In genomic region chr14:30420489-30420888, GRCh38 we compare ENCODE assay signal across 23 cellular contexts.
DNase-seq lines count a peak whose midpoint lies in the region; ATAC-seq, FAIRE-seq and TF ChIP-seq lines count a peak whose summit lies in the region.
"Had no signal": no experiment of that assay in that cellular context is flagged by ENCODE, and none has a peak within 500 bp of the region (broad histone marks: within the 10 kb centered on the region; RNA-seq: fewer than 3 reads in every experiment).

No MANE protein-coding gene starts in this region.

- intact Hi-C loops in sciatic nerve (cut with DNase I), result no loop called here

- peaks cover 0 to 12% (median 4%) of the 10 kb centered on the region in 3 donors for H3K4me1 ChIP-seq in gastroesophageal sphincter
- H3K4me1 ChIP-seq: BE2C, BLaER1 had no signal

- FAIRE-seq in GM12891 (lab: Jason Lieb, UNC), result no peak
- FAIRE-seq: A204.1, D721Med, G401.6, GM12892, GM18507 had no signal

- TF ChIP-seq EP300 in gastroesophageal sphincter (IDR thresholded peaks at IDR 0.05), result no peak

- no peaks in the 10 kb centered on the region for H3K9me3 ChIP-seq in gastroesophageal sphincter
- H3K9me3 ChIP-seq: BE2C, BLaER1, Caco-2 had no signal

- ATAC-seq in gastroesophageal sphincter (peak; percentile 36), sciatic nerve (peak; percentile 57), HG03469 (IDR thresholded peaks at IDR 0.05; ENCODE audit: unreplicated experiment) (no peak)

- no peaks in the 10 kb centered on the region for H3K27me3 ChIP-seq in gastroesophageal sphincter
- H3K27me3 ChIP-seq: BLaER1 had no signal

- WGBS in gastroesophageal sphincter (ENCODE audit: low coverage in 1 of 2), 2 donors, result 6 to 16% methylated on average over 1 of the region's 1 CpG

- H3K27ac ChIP-seq in gastroesophageal sphincter, result no peak overlapping the region
- H3K27ac ChIP-seq: BLaER1 had no signal

- TF ChIP-seq POLR2A in gastroesophageal sphincter (IDR thresholded peaks at IDR 0.05), result no peak
- TF ChIP-seq POLR2A in GM12891 (IDR thresholded peaks at IDR 0.05; ENCODE audit: low read depth, low read length), result no peak

- no peak for TF ChIP-seq CTCF in fibroblast of mammary gland (conservative IDR thresholded peaks at IDR 0.05; ENCODE audit: control insufficient read depth, insufficient read depth, low read depth, low read length)
- no peak for TF ChIP-seq CTCF in gastroesophageal sphincter (IDR thresholded peaks at IDR 0.05)

- no peaks in the 10 kb centered on the region for H3K36me3 ChIP-seq in gastroesophageal sphincter
- H3K36me3 ChIP-seq: BE2C, BLaER1 had no signal

- DNase-seq in fibroblast of mammary gland (ENCODE audit: low read depth) (peak; percentile 18), sciatic nerve (ENCODE audit: low spot score) (no peak), GM12891 (ENCODE audit: insufficient read length, low spot score) (no peak), activated gamma-delta T cell treated with Interleukin-2 at 50 U/mL for 16 hours (no peak)
- DNase-seq: 8988T; ACHN; BE2C; C1 segment of cervical spinal cord; Caco-2; Calu3; CD4-positive, alpha-beta memory T cell; CD4-positive, CD25-positive, alpha-beta regulatory T cell; CD8-positive, alpha-beta memory T cell; DMS79 treated with DMSO at 0.1 percent for 48 hours; GF-D8 had no signal

- H3K4me3 ChIP-seq in fibroblast of mammary gland (ENCODE audit: control insufficient read depth, low read depth, low read length) (no peak overlapping the region), gastroesophageal sphincter (no peak overlapping the region)
- H3K4me3 ChIP-seq: BLaER1 had no signal

TF ChIP-seq in GM12891, 5 proteins besides CTCF, POLR2A, EP300 and RAD21:
- no peak for TF ChIP-seq POLR2AphosphoS5 (IDR thresholded peaks at IDR 0.05; ENCODE audit: low read depth, low read length)
- TF ChIP-seq SPI1 (IDR thresholded peaks at IDR 0.05; ENCODE audit: low read depth, low read length), result no peak
- TF ChIP-seq TAF1 (IDR thresholded peaks at IDR 0.05; ENCODE audit: low read depth, low read length), result no peak
TF ChIP-seq in GM12891: peak in this region for 0.
